10 cellular contexts compared by ENCODE assay signal in genomic region chr10:60282771-60283353, GRCh38.
DNase-seq lines count a peak whose midpoint lies in the region; ATAC-seq, FAIRE-seq and TF ChIP-seq lines count a peak whose summit lies in the region.
"Had no signal": no experiment of that assay in that cellular context is flagged by ENCODE, and none has a peak within 500 bp of the region (broad histone marks: within the 10 kb centered on the region; RNA-seq: fewer than 3 reads in every experiment).

No MANE protein-coding gene starts in this region.

- 17% methylated on average over 5 of the region's 5 CpGs for WGBS in A549 (ENCODE audit: missing lambda C conversion rate)
- WGBS in SK-N-SH (ENCODE audit: low lambda C conversion rate), result 73% methylated on average over 5 of the region's 5 CpGs
- 63% methylated on average over 5 of the region's 5 CpGs for WGBS in hepatocyte (ENCODE audit: low lambda C conversion rate, missing lambda C conversion rate)

- POLR2A ChIA-PET in A549 (lab: Yijun Ruan, JAX), result no interaction called here
- POLR2A ChIA-PET in HEK293 (lab: Yijun Ruan, JAX), result no interaction called here
- POLR2A ChIA-PET in SK-N-SH (lab: Yijun Ruan, JAX), result no interaction called here

- TF ChIP-seq CTCF in A549 (IDR thresholded peaks at IDR 0.05) (no peak), HEK293 (tag by site-specific recombination; IDR thresholded peaks at IDR 0.05) (no peak), SK-N-SH (IDR thresholded peaks at IDR 0.05) (no peak), hepatocyte (IDR thresholded peaks at IDR 0.05; ENCODE audit: poor library complexity) (no peak)

- TF ChIP-seq RAD21 in A549 (conservative IDR thresholded peaks at IDR 0.05 in 1 of 2, IDR thresholded peaks at IDR 0.05 in 1 of 2), result peak; percentile 7 to 29; a peak in 1 of 5 replicates
- no peak for TF ChIP-seq RAD21 in SK-N-SH (IDR thresholded peaks at IDR 0.05; ENCODE audit: low read length)

- no peaks in the 10 kb centered on the region for H4K20me1 ChIP-seq in SK-N-SH (ENCODE audit: insufficient read depth)
- no peaks in the 10 kb centered on the region for H4K20me1 ChIP-seq in hepatocyte (ENCODE audit: insufficient read depth, poor library complexity, severe bottlenecking)

- no peaks in the 10 kb centered on the region for H3K9me2 ChIP-seq in SK-N-SH
- H3K9me2 ChIP-seq in hepatocyte (replicated peaks; ENCODE audit: insufficient read depth), result no peaks in the 10 kb centered on the region

- H3K79me2 ChIP-seq in SK-N-SH (ENCODE audit: insufficient read depth) (no peaks in the 10 kb centered on the region), hepatocyte (no peaks in the 10 kb centered on the region)

- H3K4me3 ChIP-seq in A549 (peak overlapping the region; percentile 23; the same call in 1 of the 3 replicates), HEK293 (ENCODE audit: low read depth, low read length) (no peak overlapping the region), SK-N-SH (ENCODE audit: low read depth in 2 of 2, low read length in 1 of 2) (no peak overlapping the region), hepatocyte (no peak overlapping the region)
- H3K4me3 ChIP-seq: SK-N-MC had no signal

- TF ChIP-seq POLR2A in A549 (IDR thresholded peaks at IDR 0.05; ENCODE audit: low read length) (no peak), erythroblast (IDR thresholded peaks at IDR 0.05; ENCODE audit: low read length) (no peak)

- H2AFZ ChIP-seq in SK-N-SH (ENCODE audit: low read depth) (no peak overlapping the region), hepatocyte (no peak overlapping the region)

- CTCF ChIA-PET in A549 (lab: Yijun Ruan, JAX), result interaction anchor here (0.6 to 1.1 kb wide), 2 partner anchors 151 to 655 kb away, joined by 3 read pairs; no protein-coding TSS in a partner anchor
- CTCF ChIA-PET in HEK293 (lab: Yijun Ruan, JAX), result interaction anchor here (0.6 to 0.9 kb wide), 2 partner anchors 148 to 1613 kb away, joined by 3 read pairs; no protein-coding TSS in a partner anchor
- CTCF ChIA-PET in SK-N-SH (lab: Yijun Ruan, JAX), result interaction anchor here (0.8 to 2.6 kb wide), 5 partner anchors 10 to 180 kb away, joined by 3 to 7 read pairs (median 3); no protein-coding TSS in a partner anchor

- FAIRE-seq in A549 (lab: Jason Lieb, UNC), result peak; percentile 32

- peak overlapping the region; percentile 39 to 48; a peak in 4 of 6 replicates for H3K27ac ChIP-seq in A549
- no peak overlapping the region for H3K27ac ChIP-seq in HEK293 (ENCODE audit: extremely low read depth, low read depth, low read length)
- H3K27ac ChIP-seq in SK-N-SH (ENCODE audit: low read depth in 2 of 2, low read length in 1 of 2), result peak overlapping the region in 1 of 2 experiments; percentile 85; a peak in 2 of 4 replicates
- H3K27ac ChIP-seq in hepatocyte, result peak overlapping the region; percentile 38
- H3K27ac ChIP-seq: SK-N-MC had no signal

- H3K9me3 ChIP-seq in A549 (no peaks in the 10 kb centered on the region), HEK293 (ENCODE audit: control insufficient read depth, insufficient read depth, low read depth, low read length) (no peaks in the 10 kb centered on the region), SK-N-SH (no peaks in the 10 kb centered on the region), hepatocyte (ENCODE audit: low read depth) (no peaks in the 10 kb centered on the region)

- ATAC-seq in A549, result peak; percentile 89 to 95

- peak overlapping the region; percentile 16; the same call in 1 of the 2 replicates for H3K9ac ChIP-seq in SK-N-SH

- DNase-seq in A549 (ENCODE audit: low read depth in 1 of 2, low spot score in 1 of 2) (peak; percentile 28 to 83), SK-N-SH (no peak), hepatocyte (ENCODE audit: low spot score) (peak; percentile 27), hepatic stellate cell (ENCODE audit: low spot score) (no peak), posterior cingulate gyrus (no peak), erythroblast (lab: John Stamatoyannopoulos, UW) (no peak)
- no peak for DNase-seq in stimulated activated naive CD4-positive, alpha-beta T cell (lab: John Stamatoyannopoulos, UW)
- DNase-seq: CD8-positive, alpha-beta memory T cell had no signal

- intact Hi-C loops in posterior cingulate gyrus (cut with DNase I), result no loop called here

- peak overlapping the region; percentile 81 for H3K4me2 ChIP-seq in A549
- peak overlapping the region; percentile 63 for H3K4me2 ChIP-seq in SK-N-SH
- H3K4me2 ChIP-seq in hepatocyte, result peak overlapping the region; percentile 35

- TF ChIP-seq EP300 in A549 (IDR thresholded peaks at IDR 0.05) (peak; percentile 54 to 65; a peak in 2 of 5 replicates), SK-N-SH (IDR thresholded peaks at IDR 0.05; ENCODE audit: borderline replicate concordance in 1 of 2, low read depth in 1 of 2, low read length in 1 of 2) (0 out of 4 replicates have a peak, but pooled peaks of 1 of the 2 experiments have one; percentile 20)

- no peaks in the 10 kb centered on the region for H3K36me3 ChIP-seq in HEK293 (ENCODE audit: control insufficient read depth in 2 of 2, insufficient read depth in 1 of 2, low read length in 2 of 2)
- H3K36me3 ChIP-seq in SK-N-SH (replicated peaks in 1 of 2; ENCODE audit: control insufficient read depth in 1 of 2, insufficient read depth in 2 of 2, low read length in 1 of 2), result no peaks in the 10 kb centered on the region
- H3K36me3 ChIP-seq in hepatocyte (replicated peaks; ENCODE audit: insufficient read depth, low read depth), result no peaks in the 10 kb centered on the region

- H3K4me1 ChIP-seq in A549 (peaks cover 34% of the 10 kb centered on the region), HEK293 (ENCODE audit: control insufficient read depth, insufficient read depth, low read length) (peaks cover 3% of the 10 kb centered on the region), SK-N-SH (ENCODE audit: control insufficient read depth in 1 of 2, insufficient read depth in 2 of 2, low read depth in 1 of 2, low read length in 1 of 2) (peaks cover 10 to 27% of the 10 kb centered on the region in 2 experiments), hepatocyte (ENCODE audit: insufficient read depth) (peaks cover 9% of the 10 kb centered on the region)

- H3F3A ChIP-seq in SK-N-SH (replicated peaks; ENCODE audit: insufficient read depth), result peaks cover 26% of the 10 kb centered on the region

- H3K27me3 ChIP-seq in SK-N-SH (ENCODE audit: insufficient read depth), result no peaks in the 10 kb centered on the region
- H3K27me3 ChIP-seq in hepatocyte, result no peaks in the 10 kb centered on the region

TF ChIP-seq in A549, 52 proteins besides CTCF, POLR2A, EP300 and RAD21 (continues in another document):
- peak; percentile 47 to 81 for TF ChIP-seq CEBPB (IDR thresholded peaks at IDR 0.05)
- TF ChIP-seq JUN (IDR thresholded peaks at IDR 0.05), result peak; percentile 58 to 91; a peak in 3 of 5 replicates
- TF ChIP-seq HEYL (CRISPR knock-in tag; IDR thresholded peaks at IDR 0.05), result no peak
- TF ChIP-seq E2F6 (IDR thresholded peaks at IDR 0.05; ENCODE audit: borderline replicate concordance, low read depth), result no peak
- peak; percentile 14; the same call in 1 of the 3 replicates for TF ChIP-seq SMC3 (IDR thresholded peaks at IDR 0.05)
- no peak for TF ChIP-seq EHMT2 (IDR thresholded peaks at IDR 0.05; ENCODE audit: low read depth)
- no peak for TF ChIP-seq HOXB13 (CRISPR knock-in tag; IDR thresholded peaks at IDR 0.05; ENCODE audit: low read depth)
- TF ChIP-seq CHD4 (IDR thresholded peaks at IDR 0.05; ENCODE audit: borderline replicate concordance), result no peak
- no peak for TF ChIP-seq NFE2L2 (conservative IDR thresholded peaks at IDR 0.05; ENCODE audit: low read length)

TF ChIP-seq in HEK293, 187 proteins besides CTCF, POLR2A, EP300 and RAD21:
- peak; percentile 71 for TF ChIP-seq ZNF335 (tag by site-specific recombination; conservative IDR thresholded peaks at IDR 0.05)
- no peak for TF ChIP-seq WT1 (tag by site-specific recombination; IDR thresholded peaks at IDR 0.05)

TF ChIP-seq in SK-N-SH, 30 proteins besides CTCF, POLR2A, EP300 and RAD21 (continues in another document):
- no peak for TF ChIP-seq MAX (IDR thresholded peaks at IDR 0.05; ENCODE audit: low read depth)
- no peak; the same call in 1 of the 2 replicates for TF ChIP-seq FOSL2 (IDR thresholded peaks at IDR 0.05; ENCODE audit: borderline replicate concordance, low read depth)
- TF ChIP-seq JUND (IDR thresholded peaks at IDR 0.05), result no peak
- no peak for TF ChIP-seq RCOR1 (IDR thresholded peaks at IDR 0.05; ENCODE audit: low read length)
- no peak for TF ChIP-seq MEF2A (IDR thresholded peaks at IDR 0.05; ENCODE audit: borderline replicate concordance, low read depth)
- no peak for TF ChIP-seq RFX5 (IDR thresholded peaks at IDR 0.05; ENCODE audit: low read length)
- TF ChIP-seq NRF1 (IDR thresholded peaks at IDR 0.05; ENCODE audit: low read depth, low read length), result no peak
- TF ChIP-seq, protein P1, sequence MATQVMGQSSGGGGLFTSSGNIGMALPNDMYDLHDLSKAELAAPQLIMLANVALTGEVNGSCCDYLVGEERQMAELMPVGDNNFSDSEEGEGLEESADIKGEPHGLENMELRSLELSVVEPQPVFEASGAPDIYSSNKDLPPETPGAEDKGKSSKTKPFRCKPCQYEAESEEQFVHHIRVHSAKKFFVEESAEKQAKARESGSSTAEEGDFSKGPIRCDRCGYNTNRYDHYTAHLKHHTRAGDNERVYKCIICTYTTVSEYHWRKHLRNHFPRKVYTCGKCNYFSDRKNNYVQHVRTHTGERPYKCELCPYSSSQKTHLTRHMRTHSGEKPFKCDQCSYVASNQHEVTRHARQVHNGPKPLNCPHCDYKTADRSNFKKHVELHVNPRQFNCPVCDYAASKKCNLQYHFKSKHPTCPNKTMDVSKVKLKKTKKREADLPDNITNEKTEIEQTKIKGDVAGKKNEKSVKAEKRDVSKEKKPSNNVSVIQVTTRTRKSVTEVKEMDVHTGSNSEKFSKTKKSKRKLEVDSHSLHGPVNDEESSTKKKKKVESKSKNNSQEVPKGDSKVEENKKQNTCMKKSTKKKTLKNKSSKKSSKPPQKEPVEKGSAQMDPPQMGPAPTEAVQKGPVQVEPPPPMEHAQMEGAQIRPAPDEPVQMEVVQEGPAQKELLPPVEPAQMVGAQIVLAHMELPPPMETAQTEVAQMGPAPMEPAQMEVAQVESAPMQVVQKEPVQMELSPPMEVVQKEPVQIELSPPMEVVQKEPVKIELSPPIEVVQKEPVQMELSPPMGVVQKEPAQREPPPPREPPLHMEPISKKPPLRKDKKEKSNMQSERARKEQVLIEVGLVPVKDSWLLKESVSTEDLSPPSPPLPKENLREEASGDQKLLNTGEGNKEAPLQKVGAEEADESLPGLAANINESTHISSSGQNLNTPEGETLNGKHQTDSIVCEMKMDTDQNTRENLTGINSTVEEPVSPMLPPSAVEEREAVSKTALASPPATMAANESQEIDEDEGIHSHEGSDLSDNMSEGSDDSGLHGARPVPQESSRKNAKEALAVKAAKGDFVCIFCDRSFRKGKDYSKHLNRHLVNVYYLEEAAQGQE (IDR thresholded peaks at IDR 0.05; ENCODE audit: low read depth, low read length), result no peak
- no peak for TF ChIP-seq RXRA (IDR thresholded peaks at IDR 0.05; ENCODE audit: borderline replicate concordance, low read depth)
- TF ChIP-seq MXI1 (IDR thresholded peaks at IDR 0.05; ENCODE audit: low read depth, low read length), result no peak

Comparison
In these comparisons a context has a peak if more than half of its experiments do, and no peak if none do; other contexts are left out.
1. DNase-seq: peak in A549 (2 of 2) and hepatocyte (single experiment); none in SK-N-SH (single experiment), stimulated activated naive CD4-positive, alpha-beta T cell (0 of 6), hepatic stellate cell (single experiment), posterior cingulate gyrus (0 of 10) and erythroblast (0 of 2).
2. Peak in every context shown above with its lines, with median percentiles within 50 percentile points of each other: H3K4me2 ChIP-seq.